In the genomic region with DNA sequence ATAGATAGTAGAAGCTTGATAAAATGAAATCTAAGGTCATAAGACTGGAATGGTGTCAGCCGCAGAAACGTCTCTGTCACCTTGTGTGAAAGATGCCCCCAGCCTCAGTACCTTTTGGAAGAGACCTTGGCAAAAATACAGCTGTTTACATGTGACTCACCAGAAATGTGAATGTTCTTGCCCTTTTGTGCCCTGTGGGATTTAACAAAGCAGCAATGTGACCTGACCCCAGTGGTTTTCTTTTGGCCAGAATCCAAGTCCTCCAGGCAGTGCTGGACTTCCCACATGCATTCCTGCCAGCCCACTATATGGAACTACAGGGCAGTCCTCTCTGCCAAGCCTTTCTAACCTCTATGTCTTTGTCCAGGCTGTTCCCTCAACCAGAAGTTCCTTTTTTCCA, we compare ENCODE assay signal across 10 cellular contexts. TPM values are rescaled to one million over a fixed set of nuclear protein-coding genes. Genes with fewer than 3 reads are reported as not detected.
DNase-seq lines count a peak whose midpoint lies in the region; ATAC-seq and TF ChIP-seq lines count a peak whose summit lies in the region.
"Had no signal": no experiment of that assay in that cellular context is flagged by ENCODE, and none has a peak within 500 bp of the region (broad histone marks: within the 10 kb centered on the region; RNA-seq: fewer than 3 reads in every experiment).

No MANE protein-coding gene starts in this region.

- ATAC-seq in HG03196 (IDR thresholded peaks at IDR 0.05; ENCODE audit: unreplicated experiment) (no peak), HG03442 (IDR thresholded peaks at IDR 0.05; ENCODE audit: unreplicated experiment) (no peak)

- DNase-seq in COLO829 (ENCODE audit: low spot score) (peak; percentile 76), adipocyte (ENCODE audit: low read depth) (peak; percentile 50), lung microvascular endothelial cell (ENCODE audit: low read depth in 2 of 2) (peak; percentile 32 to 86), SIG-M5 treated with dmso at 0.1 percent for 504 hours (lab: John Stamatoyannopoulos, UW; ENCODE audit: unreplicated experiment) (no peak), DMS53 (lab: John Stamatoyannopoulos, UW) (no peak)
- DNase-seq: activated effector memory CD4-positive, alpha-beta T cell treated with Interleukin-2 at 50 U/mL for 16 hours; nucleus accumbens had no signal

- peaks cover 37% of the 10 kb centered on the region for H3K4me1 ChIP-seq in adipocyte (ENCODE audit: control insufficient read depth, insufficient read depth, low read length)

- TF ChIP-seq RAD21 in Ishikawa (IDR thresholded peaks at IDR 0.05; ENCODE audit: low read depth), result no peak

- no peaks in the 10 kb centered on the region for H3K36me3 ChIP-seq in adipocyte (ENCODE audit: control insufficient read depth, insufficient read depth, low read length, severe bottlenecking)

- H3K27me3 ChIP-seq in adipocyte (replicated peaks; ENCODE audit: control insufficient read depth, insufficient read depth, low read length), result no peaks in the 10 kb centered on the region

- no peak overlapping the region for H3K4me3 ChIP-seq in adipocyte (ENCODE audit: low read length)

- no peak overlapping the region for H3K9ac ChIP-seq in adipocyte (ENCODE audit: low read length)

- no peak for TF ChIP-seq EP300 in Ishikawa (IDR thresholded peaks at IDR 0.05; ENCODE audit: borderline replicate concordance)

- H3K9me3 ChIP-seq in adipocyte (ENCODE audit: control insufficient read depth, low read length), result no peaks in the 10 kb centered on the region

TF ChIP-seq in Ishikawa, 13 proteins besides CTCF, POLR2A, EP300 and RAD21:
- TF ChIP-seq NFIC (IDR thresholded peaks at IDR 0.05) (peak; percentile 89), EGR1 (IDR thresholded peaks at IDR 0.05) (no peak)

RNA-seq across cellular contexts. Expression of a gene that starts 27.2 kb away (rescaled TPM):
- 13.9 and 16.3 TPM in 2 replicates for total RNA-seq in lung microvascular endothelial cell

Comparison
In these comparisons a context has a peak if more than half of its experiments do, and no peak if none do; other contexts are left out.
1. DNase-seq: peak in COLO829 (single experiment), adipocyte (single experiment) and lung microvascular endothelial cell (2 of 2); none in SIG-M5 treated with dmso at 0.1 percent for 504 hours (single experiment) and DMS53 (single experiment).